Comparison of ENCODE assay signal across 8 cellular contexts in genomic region chr16:17364319-17365210, GRCh38.
DNase-seq lines count a peak whose midpoint lies in the region; ATAC-seq and TF ChIP-seq lines count a peak whose summit lies in the region.

No MANE protein-coding gene starts in this region.

- peaks cover 13% of the 10 kb centered on the region for H3K36me3 Mint-ChIP-seq in activated CD4-positive, alpha-beta T cell treated with anti-CD3 and anti-CD28 coated beads, Interleukin-2, amount 10 ng/mL, durations not matched to agents 24 days and 14 days (ENCODE audit: low read depth)
- H3K36me3 Mint-ChIP-seq in progenitor cell of endocrine pancreas (ENCODE audit: insufficient read depth) = no peaks in the 10 kb centered on the region

- TF ChIP-seq CTCF in progenitor cell of endocrine pancreas (IDR thresholded peaks at IDR 0.05; ENCODE audit: unreplicated experiment) = no peak

- no peaks in the 10 kb centered on the region for H3K9me3 Mint-ChIP-seq in activated CD4-positive, alpha-beta T cell treated with anti-CD3 and anti-CD28 coated beads, Interleukin-2, amount 10 ng/mL, durations not matched to agents 24 days and 14 days
- H3K9me3 Mint-ChIP-seq in stimulated activated naive CD8-positive, alpha-beta T cell treated with anti-CD3 and anti-CD28 coated beads, Interleukin-15, amount 100 ng/mL, for 72 hours = peaks cover 0 to 5% of the 10 kb centered on the region in 2 donors
- no peaks in the 10 kb centered on the region for H3K9me3 Mint-ChIP-seq in progenitor cell of endocrine pancreas (ENCODE audit: low read depth)

- H3K27me3 Mint-ChIP-seq in activated CD4-positive, alpha-beta T cell treated with anti-CD3 and anti-CD28 coated beads, Interleukin-2, amount 10 ng/mL, durations not matched to agents 24 days and 14 days = no peaks in the 10 kb centered on the region
- no peaks in the 10 kb centered on the region for H3K27me3 Mint-ChIP-seq in stimulated activated naive CD8-positive, alpha-beta T cell treated with anti-CD3 and anti-CD28 coated beads, Interleukin-15, amount 100 ng/mL, for 72 hours
- no peaks in the 10 kb centered on the region for H3K27me3 Mint-ChIP-seq in progenitor cell of endocrine pancreas

- peaks cover 85% of the 10 kb centered on the region for H3K4me1 Mint-ChIP-seq in activated CD4-positive, alpha-beta T cell treated with anti-CD3 and anti-CD28 coated beads, Interleukin-2, amount 10 ng/mL, durations not matched to agents 24 days and 14 days
- peaks cover 100% of the 10 kb centered on the region for H3K4me1 Mint-ChIP-seq in stimulated activated naive CD8-positive, alpha-beta T cell treated with anti-CD3 and anti-CD28 coated beads, Interleukin-15, amount 100 ng/mL, for 72 hours
- H3K4me1 Mint-ChIP-seq in progenitor cell of endocrine pancreas (ENCODE audit: low read depth) = peaks cover 12% of the 10 kb centered on the region

- H3K27ac Mint-ChIP-seq in activated CD4-positive, alpha-beta T cell treated with anti-CD3 and anti-CD28 coated beads, Interleukin-2, amount 10 ng/mL, durations not matched to agents 24 days and 14 days = peak overlapping the region; percentile 77
- peak overlapping the region in 1 of 2 donors; percentile 88 for H3K27ac Mint-ChIP-seq in stimulated activated naive CD8-positive, alpha-beta T cell treated with anti-CD3 and anti-CD28 coated beads, Interleukin-15, amount 100 ng/mL, for 72 hours
- H3K27ac Mint-ChIP-seq in progenitor cell of endocrine pancreas = no peak overlapping the region

- peak; percentile 17 for DNase-seq in NCI-H1092 treated with DMSO at 0.1 percent for 48 hours (lab: John Stamatoyannopoulos, UW)
- DNase-seq in NCI-H1092 (lab: John Stamatoyannopoulos, UW) = no peak
- peak; percentile 91 for DNase-seq in activated CD4-positive, alpha-beta T cell treated with anti-CD3 and anti-CD28 coated beads, Interleukin-2, amount 10 ng/mL, durations not matched to agents 24 days and 14 days
- peak; percentile 100 for DNase-seq in fibroblast of peridontal ligament (ENCODE audit: extremely low read depth)
- peak in 1 of 2 donors; percentile 45 for DNase-seq in stimulated activated naive CD8-positive, alpha-beta T cell treated with anti-CD3 and anti-CD28 coated beads, Interleukin-15, amount 100 ng/mL, for 72 hours
- no peak for DNase-seq in progenitor cell of endocrine pancreas (ENCODE audit: low spot score, unreplicated experiment)

- ATAC-seq in stimulated activated naive CD8-positive, alpha-beta T cell treated with anti-CD3 and anti-CD28 coated beads, Interleukin-15, amount 100 ng/mL, for 72 hours = peak; percentile 85
- ATAC-seq in GM19324 (IDR thresholded peaks at IDR 0.05; ENCODE audit: low FRiP score, unreplicated experiment) = no peak
- ATAC-seq in GM18868 (IDR thresholded peaks at IDR 0.05; ENCODE audit: unreplicated experiment) = no peak

- H3K4me3 Mint-ChIP-seq in activated CD4-positive, alpha-beta T cell treated with anti-CD3 and anti-CD28 coated beads, Interleukin-2, amount 10 ng/mL, durations not matched to agents 24 days and 14 days = peak overlapping the region; percentile 64
- peak overlapping the region; percentile 57 to 59 for H3K4me3 Mint-ChIP-seq in stimulated activated naive CD8-positive, alpha-beta T cell treated with anti-CD3 and anti-CD28 coated beads, Interleukin-15, amount 100 ng/mL, for 72 hours
- H3K4me3 Mint-ChIP-seq in progenitor cell of endocrine pancreas (ENCODE audit: low read depth) = no peak overlapping the region

- intact Hi-C loops in activated CD4-positive, alpha-beta T cell treated with anti-CD3 and anti-CD28 coated beads, Interleukin-2, amount 10 ng/mL, durations not matched to agents 24 days and 14 days (cut with micrococcal nuclease) = loop anchor here (5.0 kb wide), 2 partner anchors 57 to 88 kb away; no protein-coding TSS in a partner anchor

Comparison
In these comparisons a context has a peak if more than half of its experiments do, and no peak if none do; other contexts are left out.
1. DNase-seq: peak in NCI-H1092 treated with DMSO at 0.1 percent for 48 hours (single experiment), activated CD4-positive, alpha-beta T cell treated with anti-CD3 and anti-CD28 coated beads, Interleukin-2, amount 10 ng/mL, durations not matched to agents 24 days and 14 days (single experiment) and fibroblast of peridontal ligament (single experiment); none in NCI-H1092 (single experiment) and progenitor cell of endocrine pancreas (single experiment).